In the genomic region with DNA sequence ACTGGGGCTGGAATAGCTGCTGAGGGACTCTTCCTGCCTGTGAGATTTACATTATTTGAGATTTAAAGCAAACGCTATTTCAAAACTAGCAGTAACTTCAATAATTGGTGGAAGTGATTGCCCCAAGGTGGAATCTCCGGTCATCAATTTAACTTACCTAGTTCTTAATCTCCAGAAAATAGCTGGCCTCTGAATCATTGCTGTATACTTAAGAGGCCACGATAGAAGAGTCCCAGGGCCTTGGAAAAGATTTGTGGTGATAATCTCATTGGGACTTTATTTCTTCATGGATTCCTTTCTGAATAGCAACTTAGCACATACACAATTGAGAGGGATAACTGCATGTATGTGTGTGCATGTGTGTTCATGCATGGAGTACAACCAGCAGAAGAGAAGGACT, we compare ENCODE assay signal across 21 cellular contexts.
"Had no signal": no experiment of that assay in that cellular context is flagged by ENCODE, and none has a peak within 500 bp of the region (broad histone marks: within the 10 kb centered on the region; RNA-seq: fewer than 3 reads in every experiment).

No MANE protein-coding gene starts in this region.

- H3K9me3 ChIP-seq: SJCRH30 had no signal

- H3K4me3 ChIP-seq: SJCRH30 had no signal

- H3K27me3 ChIP-seq: SJCRH30 had no signal

- ATAC-seq: Right ventricle myocardium inferior, SK-N-SH treated with all-trans-retinoic acid at 6 μM for 48 hours had no signal

- H3K36me3 ChIP-seq: SJCRH30 had no signal

- H3K27ac ChIP-seq: HL-60, SJCRH30 had no signal

- H3K4me1 ChIP-seq: SJCRH30 had no signal

- DNase-seq: Karpas-422, KBM-7, MM.1S, NCI-H1092 treated with DMSO at 0.1 percent for 48 hours, NCI-H1436, NCI-H187, NCI-H2029, NCI-H2081 treated with DMSO at 0.1 percent for 48 hours, NCI-H2171, NCI-H226, NCI-H446, NCI-H510A, NCI-H524 treated with DMSO at 0.1 percent for 48 hours, NCI-H69, NCI-H774, RPMI8226, SHP77 treated with DMSO at 0.1 percent for 48 hours, SJCRH30 had no signal
